In the genomic region with DNA sequence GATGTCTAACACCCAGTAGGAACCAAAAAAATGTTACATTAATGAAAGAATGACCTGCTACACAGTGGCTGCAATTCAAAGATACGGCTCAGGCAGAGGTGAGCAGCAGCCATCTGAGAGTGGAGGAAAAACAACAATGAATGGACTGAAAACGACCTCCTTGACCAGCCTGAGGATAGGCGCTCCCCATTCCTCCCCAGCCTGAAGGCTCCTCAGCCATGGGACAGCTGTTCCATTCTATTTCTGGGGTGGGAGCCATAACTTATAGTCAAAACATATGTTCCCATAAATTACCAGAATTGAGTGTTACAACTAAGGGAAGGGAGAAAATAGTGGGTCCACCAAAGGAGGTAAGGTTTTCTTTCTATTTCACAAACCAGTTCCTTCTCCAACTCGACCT, we compare ENCODE assay signal across 18 cellular contexts. TPM values are rescaled to one million over a fixed set of nuclear protein-coding genes. Genes with fewer than 3 reads are reported as not detected.
DNase-seq lines count a peak whose midpoint lies in the region; ATAC-seq and TF ChIP-seq lines count a peak whose summit lies in the region.
"Had no signal": no experiment of that assay in that cellular context is flagged by ENCODE, and none has a peak within 500 bp of the region (broad histone marks: within the 10 kb centered on the region; RNA-seq: fewer than 3 reads in every experiment).

No MANE protein-coding gene starts in this region.

- no peak for ATAC-seq in CD8-positive, alpha-beta T cell
- no peak for ATAC-seq in activated T-helper 17 cell treated with anti-CD3 and anti-CD28 coated beads, Interleukin-2, amount 50 U/mL, for 72 hours (replicated peaks)
- ATAC-seq in GM21576 (IDR thresholded peaks at IDR 0.05; ENCODE audit: unreplicated experiment): no peak
- ATAC-seq in GM18870 (IDR thresholded peaks at IDR 0.05; ENCODE audit: unreplicated experiment): no peak
- ATAC-seq: SK-N-SH treated with all-trans-retinoic acid at 6 μM for 48 hours had no signal

- H3K9me3 ChIP-seq in CD8-positive, alpha-beta T cell (ENCODE audit: low read length): no peaks in the 10 kb centered on the region
- H3K9me3 ChIP-seq: MG63, ovary, upper lobe of left lung had no signal

- peaks cover 98% of the 10 kb centered on the region for H3K4me1 ChIP-seq in CD8-positive, alpha-beta T cell (ENCODE audit: insufficient read depth, low read length)

- peak overlapping the region; percentile 68 for H3K4me3 Mint-ChIP-seq in T-helper 2 cell treated with Interferon-gamma antibody and Interleukin-4, amounts not matched to agents 5 μg/mL and 100 μg/mL, for 36 hours
- peak overlapping the region; percentile 63 for H3K4me3 Mint-ChIP-seq in CD8-positive, alpha-beta T cell
- no peak overlapping the region for H3K4me3 Mint-ChIP-seq in activated T-helper 17 cell treated with anti-CD3 and anti-CD28 coated beads, Interleukin-2, amount 50 U/mL, for 72 hours
- H3K4me3 Mint-ChIP-seq in mesothelial cell of epicardium: no peak overlapping the region

- no peak for DNase-seq in T-helper 2 cell treated with Interferon-gamma antibody and Interleukin-4, amounts not matched to agents 5 μg/mL and 100 μg/mL, for 36 hours (ENCODE audit: low spot score)
- DNase-seq in T-helper 2 cell (no peak), mesothelial cell of epicardium (ENCODE audit: low spot score in 2 of 2, unreplicated experiment in 2 of 2) (no peak), NCI-H748 (lab: John Stamatoyannopoulos, UW; ENCODE audit: unreplicated experiment) (no peak)
- no peak for DNase-seq in CD8-positive, alpha-beta T cell
- DNase-seq: 8988T, H9, mesendoderm, MG63, NCI-H2029, NCI-H524 treated with DMSO at 0.1 percent for 48 hours, ovary, upper lobe of left lung had no signal

- no peak for TF ChIP-seq CTCF in CD8-positive, alpha-beta T cell (IDR thresholded peaks at IDR 0.05)
- TF ChIP-seq CTCF in mesothelial cell of epicardium (IDR thresholded peaks at IDR 0.05; ENCODE audit: unreplicated experiment): no peak

- H3K4me3 ChIP-seq in CD8-positive, alpha-beta T cell (ENCODE audit: low read depth, low read length): no peak overlapping the region
- H3K4me3 ChIP-seq: MG63, ovary, upper lobe of left lung had no signal

- no peaks in the 10 kb centered on the region for H3K36me3 ChIP-seq in CD8-positive, alpha-beta T cell (ENCODE audit: insufficient read depth, low read length)
- H3K36me3 ChIP-seq: MG63, ovary, upper lobe of left lung had no signal

- no peaks in the 10 kb centered on the region for H3K27me3 ChIP-seq in CD8-positive, alpha-beta T cell (ENCODE audit: insufficient read depth, low read length)
- H3K27me3 ChIP-seq: MG63, ovary, upper lobe of left lung had no signal

- peaks cover 60% of the 10 kb centered on the region for H3K4me1 Mint-ChIP-seq in T-helper 2 cell treated with Interferon-gamma antibody and Interleukin-4, amounts not matched to agents 5 μg/mL and 100 μg/mL, for 36 hours (ENCODE audit: low read depth)
- H3K4me1 Mint-ChIP-seq in CD8-positive, alpha-beta T cell (ENCODE audit: low read depth): peaks cover 23% of the 10 kb centered on the region
- peaks cover 58% of the 10 kb centered on the region for H3K4me1 Mint-ChIP-seq in activated T-helper 17 cell treated with anti-CD3 and anti-CD28 coated beads, Interleukin-2, amount 50 U/mL, for 72 hours
- H3K4me1 Mint-ChIP-seq in mesothelial cell of epicardium: peaks cover 29% of the 10 kb centered on the region

- H3K27ac Mint-ChIP-seq in T-helper 2 cell treated with Interferon-gamma antibody and Interleukin-4, amounts not matched to agents 5 μg/mL and 100 μg/mL, for 36 hours: peak overlapping the region; percentile 86
- peak overlapping the region; percentile 88 for H3K27ac Mint-ChIP-seq in CD8-positive, alpha-beta T cell
- peak overlapping the region; percentile 93 for H3K27ac Mint-ChIP-seq in activated T-helper 17 cell treated with anti-CD3 and anti-CD28 coated beads, Interleukin-2, amount 50 U/mL, for 72 hours
- peak overlapping the region; percentile 65 for H3K27ac Mint-ChIP-seq in mesothelial cell of epicardium

- H3K27me3 Mint-ChIP-seq in T-helper 2 cell treated with Interferon-gamma antibody and Interleukin-4, amounts not matched to agents 5 μg/mL and 100 μg/mL, for 36 hours (ENCODE audit: low read depth): no peaks in the 10 kb centered on the region
- H3K27me3 Mint-ChIP-seq in CD8-positive, alpha-beta T cell (ENCODE audit: low read depth): no peaks in the 10 kb centered on the region
- H3K27me3 Mint-ChIP-seq in activated T-helper 17 cell treated with anti-CD3 and anti-CD28 coated beads, Interleukin-2, amount 50 U/mL, for 72 hours: no peaks in the 10 kb centered on the region
- no peaks in the 10 kb centered on the region for H3K27me3 Mint-ChIP-seq in mesothelial cell of epicardium (ENCODE audit: low read depth)

- peaks cover 21% of the 10 kb centered on the region for H3K36me3 Mint-ChIP-seq in T-helper 2 cell treated with Interferon-gamma antibody and Interleukin-4, amounts not matched to agents 5 μg/mL and 100 μg/mL, for 36 hours (ENCODE audit: low read depth)
- peaks cover 28% of the 10 kb centered on the region for H3K36me3 Mint-ChIP-seq in CD8-positive, alpha-beta T cell
- peaks cover 22% of the 10 kb centered on the region for H3K36me3 Mint-ChIP-seq in activated T-helper 17 cell treated with anti-CD3 and anti-CD28 coated beads, Interleukin-2, amount 50 U/mL, for 72 hours (ENCODE audit: low read depth)
- no peaks in the 10 kb centered on the region for H3K36me3 Mint-ChIP-seq in mesothelial cell of epicardium

- CTCF ChIA-PET in CD8-positive, alpha-beta T cell (lab: Charles Lee): interaction anchor here (1.3 kb wide), 1 partner anchor 24 kb away, joined by 5 read pairs; no protein-coding TSS in a partner anchor

- H3K9me3 Mint-ChIP-seq in T-helper 2 cell treated with Interferon-gamma antibody and Interleukin-4, amounts not matched to agents 5 μg/mL and 100 μg/mL, for 36 hours: no peaks in the 10 kb centered on the region
- H3K9me3 Mint-ChIP-seq in CD8-positive, alpha-beta T cell: no peaks in the 10 kb centered on the region
- H3K9me3 Mint-ChIP-seq in activated T-helper 17 cell treated with anti-CD3 and anti-CD28 coated beads, Interleukin-2, amount 50 U/mL, for 72 hours: no peaks in the 10 kb centered on the region
- H3K9me3 Mint-ChIP-seq in mesothelial cell of epicardium: no peaks in the 10 kb centered on the region
- H3K9me3 Mint-ChIP-seq: H9 had no signal

- POLR2A ChIA-PET in CD8-positive, alpha-beta T cell (lab: Charles Lee): interaction anchor here (1.1 to 3.7 kb wide), 4 partner anchors 9 to 83 kb away, joined by 3 to 11 read pairs (median 4); no protein-coding TSS in a partner anchor

- intact Hi-C loops in CD8-positive, alpha-beta T cell (cut with DNase I, micrococcal nuclease): loop anchor here (1.0 to 2.0 kb wide), 4 partner anchors 8 to 41 kb away; partner anchors contain the start of gene FYN (in 1 of the 2)

- H3K27ac ChIP-seq in CD8-positive, alpha-beta T cell (ENCODE audit: low read depth, low read length): no peak overlapping the region
- H3K27ac ChIP-seq: C4-2B, ovary had no signal

RNA-seq across cellular contexts. Expression of gene FYN, which starts 27.2 kb away (rescaled TPM):
- 100 to 1,000 TPM; 479 to 483 TPM for total RNA-seq in CD8-positive, alpha-beta T cell
- total RNA-seq in activated T-helper 17 cell treated with anti-CD3 and anti-CD28 coated beads, Interleukin-2, amount 50 U/mL, for 72 hours: 100 to 1,000 TPM; 139 to 326 TPM
- total RNA-seq in mesothelial cell of epicardium: 104 to 123 TPM (median 115 TPM) in 3 replicates

Comparison
In these comparisons a context has a peak if more than half of its experiments do, and no peak if none do; other contexts are left out.
1. H3K4me3 Mint-ChIP-seq: peak in T-helper 2 cell treated with Interferon-gamma antibody and Interleukin-4, amounts not matched to agents 5 μg/mL and 100 μg/mL, for 36 hours (single experiment) and CD8-positive, alpha-beta T cell (single experiment); none in activated T-helper 17 cell treated with anti-CD3 and anti-CD28 coated beads, Interleukin-2, amount 50 U/mL, for 72 hours (single experiment) and mesothelial cell of epicardium (single experiment).
2. Peak in every context shown above with its lines, with median percentiles within 50 percentile points of each other: H3K27ac Mint-ChIP-seq.